8 cellular contexts compared by ENCODE assay signal in the genomic region with DNA sequence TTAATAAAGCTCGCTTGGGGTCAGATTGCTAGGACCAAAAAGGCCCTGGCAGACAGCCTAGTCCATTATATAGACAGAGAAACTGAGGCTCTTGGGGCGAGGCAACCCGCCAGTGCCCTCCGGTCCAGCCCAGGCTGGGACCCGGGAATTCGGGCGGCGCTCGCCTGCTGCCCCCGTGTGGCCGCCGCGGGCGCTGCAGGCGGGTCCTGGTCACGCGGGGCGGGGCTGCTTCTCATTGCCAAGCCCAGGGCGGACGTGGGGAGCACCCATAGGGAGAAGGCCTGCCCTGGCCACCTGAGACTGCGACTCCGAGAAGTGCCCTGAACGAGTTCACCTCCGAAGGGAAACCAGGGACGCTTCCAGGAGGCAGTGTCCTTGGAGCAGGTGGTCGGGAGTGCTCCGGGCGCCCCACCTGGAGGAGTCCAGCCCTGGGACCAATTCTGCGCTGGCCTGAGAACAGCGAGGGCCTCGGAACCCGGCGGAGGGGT. TPM values are rescaled to one million over a fixed set of nuclear protein-coding genes. Genes with fewer than 3 reads are reported as not detected.
DNase-seq lines count a peak whose midpoint lies in the region; ATAC-seq, FAIRE-seq and TF ChIP-seq lines count a peak whose summit lies in the region.

No MANE protein-coding gene starts in this region.

- TF ChIP-seq CTCF in A549 (IDR thresholded peaks at IDR 0.05): peak; percentile 79

- H3K27me3 Mint-ChIP-seq in naive thymus-derived CD4-positive, alpha-beta T cell: no peaks in the 10 kb centered on the region

- peak; percentile 75 to 89 for TF ChIP-seq RAD21 in A549 (conservative IDR thresholded peaks at IDR 0.05 in 1 of 2, IDR thresholded peaks at IDR 0.05 in 1 of 2)

- no peaks in the 10 kb centered on the region for H3K36me3 ChIP-seq in naive thymus-derived CD4-positive, alpha-beta T cell (ENCODE audit: control insufficient read depth in 2 of 3, insufficient read depth in 3 of 3, low read length in 3 of 3)

- no peak for TF ChIP-seq POLR2A in A549 (IDR thresholded peaks at IDR 0.05; ENCODE audit: low read length)
- TF ChIP-seq POLR2A in GM12892 (IDR thresholded peaks at IDR 0.05; ENCODE audit: low read depth, low read length): no peak

- no peaks in the 10 kb centered on the region for H3K27me3 ChIP-seq in naive thymus-derived CD4-positive, alpha-beta T cell (ENCODE audit: control insufficient read depth in 2 of 2, insufficient read depth in 2 of 2, low read length in 2 of 2)

- no peak for FAIRE-seq in A549 (lab: Jason Lieb, UNC)
- FAIRE-seq in GM12892 (lab: Jason Lieb, UNC): peak; percentile 77

- no peaks in the 10 kb centered on the region for H3K36me3 Mint-ChIP-seq in naive thymus-derived CD4-positive, alpha-beta T cell

- H3K9me3 Mint-ChIP-seq in naive thymus-derived CD4-positive, alpha-beta T cell: no peaks in the 10 kb centered on the region

- no peak overlapping the region for H3K4me3 Mint-ChIP-seq in naive thymus-derived CD4-positive, alpha-beta T cell

- H3K4me1 Mint-ChIP-seq in naive thymus-derived CD4-positive, alpha-beta T cell: no peaks in the 10 kb centered on the region

- peak; percentile 64 to 86 for ATAC-seq in A549
- ATAC-seq in naive thymus-derived CD4-positive, alpha-beta T cell: peak; percentile 96

- no peak overlapping the region for H3K4me3 ChIP-seq in A549
- H3K4me3 ChIP-seq in naive thymus-derived CD4-positive, alpha-beta T cell (ENCODE audit: low read length): no peak overlapping the region

- intact Hi-C loops in naive thymus-derived CD4-positive, alpha-beta T cell (cut with micrococcal nuclease): loop anchor here (1.0 to 5.0 kb wide), 8 partner anchors 36 to 301 kb away; a partner anchor contains a TSS

- no peak overlapping the region for H3K4me2 ChIP-seq in A549

- WGBS in A549 (ENCODE audit: missing lambda C conversion rate): 11% methylated on average over 1 of the region's 33 CpGs

- no peak for TF ChIP-seq EP300 in A549 (IDR thresholded peaks at IDR 0.05)

- POLR2A ChIA-PET in A549 (lab: Yijun Ruan, JAX): no interaction called here
- POLR2A ChIA-PET in naive thymus-derived CD4-positive, alpha-beta T cell (lab: Charles Lee): no interaction called here

- DNase-seq in A549 (ENCODE audit: low read depth in 1 of 2, low spot score in 1 of 2) (peak; percentile 52 to 56), GM12892 (ENCODE audit: insufficient read length) (peak; percentile 85), NCI-H226 (peak; percentile 14), epidermal melanocyte (ENCODE audit: insufficient read length, low spot score) (peak; percentile 40), OCI-M2 (lab: John Stamatoyannopoulos, UW; ENCODE audit: unreplicated experiment) (no peak)
- DNase-seq in activated CD8-positive, alpha-beta memory T cell treated with anti-CD3 and anti-CD28 coated beads, Interleukin-2, amount 50 U/mL, for 1 hour (ENCODE audit: extremely low read depth): peak; percentile 25
- DNase-seq in naive thymus-derived CD4-positive, alpha-beta T cell: peak; percentile 23 to 85 (median 57)
- DNase-seq in stimulated activated CD8-positive, alpha-beta memory T cell treated with anti-CD3 and anti-CD28 coated beads, Interleukin-7, amount 100 ng/mL, for 48 hours (ENCODE audit: extremely low read depth in 1 of 2, low read depth in 1 of 2): peak; percentile 27 to 48

- H3K9me3 ChIP-seq in A549: no peaks in the 10 kb centered on the region
- no peaks in the 10 kb centered on the region for H3K9me3 ChIP-seq in naive thymus-derived CD4-positive, alpha-beta T cell (ENCODE audit: control insufficient read depth in 2 of 3, low read length in 3 of 3)

- H3K4me1 ChIP-seq in A549: no peaks in the 10 kb centered on the region
- no peaks in the 10 kb centered on the region for H3K4me1 ChIP-seq in naive thymus-derived CD4-positive, alpha-beta T cell (ENCODE audit: control insufficient read depth in 2 of 2, insufficient read depth in 2 of 2, low read length in 2 of 2)

- CTCF ChIA-PET in A549 (lab: Yijun Ruan, JAX): interaction anchor here (0.6 to 3.0 kb wide), 16 partner anchors 12 to 336 kb away, joined by 3 to 17 read pairs (median 3); no protein-coding TSS in a partner anchor
- CTCF ChIA-PET in naive thymus-derived CD4-positive, alpha-beta T cell (lab: Charles Lee): interaction anchor here (0.7 kb wide), 1 partner anchor 63 kb away, joined by 3 read pairs; no protein-coding TSS in a partner anchor

- H3K27ac ChIP-seq in A549: no peak overlapping the region
- H3K27ac ChIP-seq in naive thymus-derived CD4-positive, alpha-beta T cell (ENCODE audit: low read depth, low read length): no peak overlapping the region

- H3K27ac Mint-ChIP-seq in naive thymus-derived CD4-positive, alpha-beta T cell: no peak overlapping the region

TF ChIP-seq in A549, 52 proteins besides CTCF, POLR2A, EP300 and RAD21:
- TF ChIP-seq ZC3H11A (IDR thresholded peaks at IDR 0.05) (no peak), SMC3 (IDR thresholded peaks at IDR 0.05) (peak; percentile 88)

RNA-seq across cellular contexts. Expression of a gene that starts 36.0 kb away (rescaled TPM):
- polyA plus RNA-seq in A549 (2011; rRNA removed) (58.3 and 60.9 TPM in 2 replicates), A549 (2017; fragmentation: RNase III; extraction: RNeasy Plus Mini Kit Qiagen cat#74134 plus additional on column Dnase treatment) (57.1 to 63.3 TPM (median 59.3 TPM) in 3 replicates)
- 123 and 153 TPM in 2 replicates for polyA plus RNA-seq in A549 (2012; cell fraction: cytosol; rRNA removed)
- polyA plus RNA-seq in A549 (2012; cell fraction: nucleus; rRNA removed): 172 and 199 TPM in 2 replicates
- 85.9 and 117 TPM in 2 replicates for polyA minus RNA-seq in A549 (2011; rRNA and poly(A)+ RNA removed)
- 53.9 TPM for polyA plus RNA-seq in GM12892 (2012; ENCODE audit: missing spikeins)
- total RNA-seq in naive thymus-derived CD4-positive, alpha-beta T cell: 100 to 1,000 TPM in 2 of 5 experiments, 10 to 100 TPM in 3; 71.6 to 143 (median 91.9) TPM
- 1 to 10 TPM; 5.6 to 8.1 TPM for polyA plus RNA-seq in naive thymus-derived CD4-positive, alpha-beta T cell

Comparison
In these comparisons a context has a peak if more than half of its experiments do, and no peak if none do; other contexts are left out.
1. RNA of a gene that starts 36.0 kb away (polyA plus RNA-seq): 57.1 to 199 TPM in A549; 5.6 to 8.1 TPM in naive thymus-derived CD4-positive, alpha-beta T cell; every median in the first group is over 4 times any median in the second.